22 cellular contexts compared by ENCODE assay signal in the genomic region with DNA sequence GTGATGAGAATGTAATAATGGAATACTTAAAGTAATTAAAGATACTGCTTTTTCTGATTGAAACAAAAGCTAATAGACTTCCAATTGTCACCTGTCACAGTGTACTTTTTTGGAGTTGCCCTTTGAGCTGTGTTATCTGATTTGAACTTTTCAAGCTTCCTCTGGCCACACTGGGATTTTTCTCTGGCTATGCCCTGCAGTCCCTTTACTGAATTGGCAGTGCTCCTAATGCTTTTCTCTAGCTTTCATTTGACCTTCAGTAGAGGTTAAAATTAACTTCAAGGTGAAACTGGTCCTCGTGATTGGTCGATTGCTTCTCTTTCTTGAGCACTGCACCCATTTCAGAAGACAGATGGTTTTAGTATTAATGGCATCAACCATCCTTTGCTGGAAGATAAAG.
DNase-seq lines count a peak whose midpoint lies in the region; ATAC-seq, FAIRE-seq and TF ChIP-seq lines count a peak whose summit lies in the region.
"Had no signal": no experiment of that assay in that cellular context is flagged by ENCODE, and none has a peak within 500 bp of the region (broad histone marks: within the 10 kb centered on the region; RNA-seq: fewer than 3 reads in every experiment).

No MANE protein-coding gene starts in this region.

- peaks cover 13% of the 10 kb centered on the region; the same call in 1 of the 3 replicates for H3K79me2 ChIP-seq in K562 (ENCODE audit: control insufficient read depth, insufficient read depth, low read length)

- TF ChIP-seq POLR2A in H54 (IDR thresholded peaks at IDR 0.05; ENCODE audit: low read depth, low read length) (no peak), K562 (conservative IDR thresholded peaks at IDR 0.05) (no peak), gastrocnemius medialis (IDR thresholded peaks at IDR 0.05) (no peak)

- H3K9ac ChIP-seq in K562 (ENCODE audit: insufficient read depth in 1 of 2, low read depth in 2 of 2, low read length in 2 of 2) (no peak overlapping the region), liver (ENCODE audit: low read depth in 1 of 2, low read length in 2 of 2) (no peak overlapping the region)
- H3K9ac ChIP-seq: BLaER1 treated with 17β-estradiol and CSF1 and Interleukin-3, amounts not matched to agents 10 nM and 100 nM; SK-N-SH had no signal

- H3K27me3 ChIP-seq in K562 (ENCODE audit: control insufficient read depth in 2 of 2, insufficient read depth in 2 of 2, low read length in 2 of 2) (no peaks in the 10 kb centered on the region), liver (ENCODE audit: control insufficient read depth in 4 of 4, insufficient read depth in 4 of 4, low read length in 3 of 4) (no peaks in the 10 kb centered on the region), gastrocnemius medialis (no peaks in the 10 kb centered on the region)
- H3K27me3 ChIP-seq: BLaER1 treated with 17β-estradiol and CSF1 and Interleukin-3, amounts not matched to agents 10 nM and 100 nM had no signal

- TF ChIP-seq RAD21 in K562 (CRISPR knock-in tag; conservative IDR thresholded peaks at IDR 0.05 in 1 of 2, IDR thresholded peaks at IDR 0.05 in 1 of 2) (no peak), liver (IDR thresholded peaks at IDR 0.05) (peak; percentile 43 to 66)

- no peak overlapping the region for H3K4me3 ChIP-seq in K562
- no peak overlapping the region for H3K4me3 ChIP-seq in liver (ENCODE audit: low read depth in 1 of 3, low read length in 3 of 3)
- no peak overlapping the region for H3K4me3 ChIP-seq in gastrocnemius medialis
- H3K4me3 ChIP-seq: BLaER1 treated with 17β-estradiol and CSF1 and Interleukin-3, amounts not matched to agents 10 nM and 100 nM; GM12878 had no signal

- no peaks in the 10 kb centered on the region for H3K9me3 ChIP-seq in K562 (replicated peaks; ENCODE audit: control insufficient read depth, insufficient read depth, low read depth, low read length)
- H3K9me3 ChIP-seq in liver (ENCODE audit: control insufficient read depth in 4 of 4, low read length in 3 of 4) = no peaks in the 10 kb centered on the region
- H3K9me3 ChIP-seq in gastrocnemius medialis = no peaks in the 10 kb centered on the region
- H3K9me3 ChIP-seq: BLaER1 treated with 17β-estradiol and CSF1 and Interleukin-3, amounts not matched to agents 10 nM and 100 nM; SK-N-SH had no signal

- intact Hi-C loops in K562 (cut with micrococcal nuclease) = loop anchor here (10.0 kb wide), 1 partner anchor 782 kb away; no protein-coding TSS in a partner anchor
- intact Hi-C loops in gastrocnemius medialis (cut with DNase I; ENCODE audit: low total_unique reads) = loop anchor here (2.0 to 10.0 kb wide), 5 partner anchors 176 to 308 kb away; no protein-coding TSS in a partner anchor

- FAIRE-seq in H54 (lab: Jason Lieb, UNC) (peak; percentile 36), K562 (lab: Jason Lieb, UNC) (no peak)
- FAIRE-seq: GM12878 had no signal

- H3K4me1 ChIP-seq in K562 (replicated peaks in 1 of 2; ENCODE audit: control insufficient read depth in 2 of 2, insufficient read depth in 2 of 2, low read length in 2 of 2) (peaks cover 4 to 33% of the 10 kb centered on the region in 2 experiments; a peak in 4 of 5 replicates), liver (ENCODE audit: control insufficient read depth in 4 of 4, insufficient read depth in 4 of 4, low read length in 3 of 4) (peaks cover 3 to 34% (median 22%) of the 10 kb centered on the region in 4 donors), gastrocnemius medialis (peaks cover 39 to 44% of the 10 kb centered on the region in 2 donors)

- H3K4me2 ChIP-seq in K562 (ENCODE audit: insufficient read depth, low read length) = no peak overlapping the region

- 59% methylated on average over 2 of the region's 2 CpGs for WGBS in K562 (ENCODE audit: insufficient coverage, low coverage, missing lambda C conversion rate)
- 22% methylated on average over 2 of the region's 2 CpGs for WGBS in liver

- TF ChIP-seq EP300 in K562 (IDR thresholded peaks at IDR 0.05; ENCODE audit: low read length) = no peak

- H3K27ac ChIP-seq in K562 (ENCODE audit: extremely low read depth, low read depth, low read length) (no peak overlapping the region), liver (ENCODE audit: low read depth in 1 of 2, low read length in 2 of 2) (peak overlapping the region; percentile 2 to 52), gastrocnemius medialis (peak overlapping the region; percentile 51 to 73 (median 66))
- H3K27ac ChIP-seq: BLaER1 treated with 17β-estradiol and CSF1 and Interleukin-3, amounts not matched to agents 10 nM and 100 nM; RWPE1 had no signal

- TF ChIP-seq CTCF in K562 (IDR thresholded peaks at IDR 0.05 in 2 of 3, conservative IDR thresholded peaks at IDR 0.05 in 1 of 3; ENCODE audit: insufficient read depth in 2 of 3, low read depth in 1 of 3, low read length in 3 of 3) (no peak), liver (IDR thresholded peaks at IDR 0.05; ENCODE audit: low read depth, low read length, missing input control) (no peak), gastrocnemius medialis (IDR thresholded peaks at IDR 0.05 in 4 of 5, conservative IDR thresholded peaks at IDR 0.05 in 1 of 5) (no peak), GM13977 (IDR thresholded peaks at IDR 0.05; ENCODE audit: extremely low read depth, insufficient read depth, missing control alignments) (no peak)

- CTCF ChIA-PET in K562 (lab: Yijun Ruan, JAX; ENCODE audit: low intra/inter-chr PET ratio) = interaction anchor here (0.7 to 1.2 kb wide), 3 partner anchors 196 to 336 kb away, joined by 3 to 5 read pairs (median 3); no protein-coding TSS in a partner anchor

- H3K36me3 ChIP-seq in K562 (ENCODE audit: control insufficient read depth, insufficient read depth, low read length) (no peaks in the 10 kb centered on the region), liver (ENCODE audit: control insufficient read depth in 4 of 4, insufficient read depth in 3 of 4, low read depth in 1 of 4, low read length in 3 of 4) (no peaks in the 10 kb centered on the region), gastrocnemius medialis (no peaks in the 10 kb centered on the region)
- H3K36me3 ChIP-seq: BLaER1 treated with 17β-estradiol and CSF1 and Interleukin-3, amounts not matched to agents 10 nM and 100 nM had no signal

- in situ Hi-C loops in K562 (cut with MboI) (loop anchor here (10.0 kb wide), 1 partner anchor 262 kb away; no protein-coding TSS in a partner anchor), gastrocnemius medialis (cut with MboI; ENCODE audit: low sequenced_read_pairs in 4 of 4) (loop anchor here in 2 of 4 donors (25.0 kb wide), 1 partner anchor 321 kb away; no protein-coding TSS in a partner anchor), GM13977 (cut with MboI; ENCODE audit: low pct_unique_long_range_greater_than_20kb, low sequenced_read_pairs, unreplicated experiment) (loop anchor here (25.0 kb wide), 1 partner anchor 321 kb away; no protein-coding TSS in a partner anchor)

- ATAC-seq in K562 (no peak), gastrocnemius medialis (no peak), GM21717 (IDR thresholded peaks at IDR 0.05; ENCODE audit: unreplicated experiment) (no peak)

- POLR2A ChIA-PET in K562 (lab: Yijun Ruan, JAX) = interaction anchor here (0.6 to 1.6 kb wide), 4 partner anchors 9 to 199 kb away, joined by 3 to 6 read pairs (median 3); a partner anchor contains a TSS

- H2AFZ ChIP-seq in K562 (ENCODE audit: low read depth, low read length) = no peak overlapping the region

- H3K9me1 ChIP-seq in K562 (ENCODE audit: control insufficient read depth, insufficient read depth, low read length) = no peaks in the 10 kb centered on the region

- DNase-seq in H54 (ENCODE audit: insufficient read length, low spot score) = no peak
- DNase-seq in K562 (ENCODE audit: extremely low read depth in 1 of 4, low spot score in 3 of 4) = no peak
- DNase-seq in gastrocnemius medialis = no peak
- DNase-seq in NCI-H446 (lab: John Stamatoyannopoulos, UW) = no peak
- DNase-seq in HPDE6-E6E7 (ENCODE audit: extremely low spot score) = no peak
- no peak for DNase-seq in GM13977 (ENCODE audit: low spot score)
- DNase-seq: activated CD4-positive, alpha-beta memory T cell treated with anti-CD3 and anti-CD28 coated beads for 36 hours; activated CD8-positive, alpha-beta memory T cell treated with anti-CD3 and anti-CD28 coated beads, Interleukin-2, amount 50 U/mL, for 48 hours; cerebellar nuclear complex; H9; naive thymus-derived CD4-positive, alpha-beta T cell; NCI-H1105; NCI-H226; NCI-H748 treated with DMSO at 0.1 percent for 48 hours; retina; SK-N-SH; stimulated activated CD4-positive, alpha-beta T cell treated with anti-CD3 and anti-CD28 coated beads, Interleukin-4, amount 100 ng/mL, for 4 hours had no signal

- no TSS peak for BruUV-seq in K562 (replicated peaks; lab: Mats Ljungman, UMichigan)

- no peaks in the 10 kb centered on the region for H4K20me1 ChIP-seq in K562 (replicated peaks; ENCODE audit: control insufficient read depth, insufficient read depth, low read length)
- H4K20me1 ChIP-seq: BLaER1 treated with 17β-estradiol and CSF1 and Interleukin-3, amounts not matched to agents 10 nM and 100 nM had no signal

TF ChIP-seq in liver, 16 proteins besides CTCF, POLR2A, EP300 and RAD21 (continues in another document):
- TF ChIP-seq, protein P1, sequence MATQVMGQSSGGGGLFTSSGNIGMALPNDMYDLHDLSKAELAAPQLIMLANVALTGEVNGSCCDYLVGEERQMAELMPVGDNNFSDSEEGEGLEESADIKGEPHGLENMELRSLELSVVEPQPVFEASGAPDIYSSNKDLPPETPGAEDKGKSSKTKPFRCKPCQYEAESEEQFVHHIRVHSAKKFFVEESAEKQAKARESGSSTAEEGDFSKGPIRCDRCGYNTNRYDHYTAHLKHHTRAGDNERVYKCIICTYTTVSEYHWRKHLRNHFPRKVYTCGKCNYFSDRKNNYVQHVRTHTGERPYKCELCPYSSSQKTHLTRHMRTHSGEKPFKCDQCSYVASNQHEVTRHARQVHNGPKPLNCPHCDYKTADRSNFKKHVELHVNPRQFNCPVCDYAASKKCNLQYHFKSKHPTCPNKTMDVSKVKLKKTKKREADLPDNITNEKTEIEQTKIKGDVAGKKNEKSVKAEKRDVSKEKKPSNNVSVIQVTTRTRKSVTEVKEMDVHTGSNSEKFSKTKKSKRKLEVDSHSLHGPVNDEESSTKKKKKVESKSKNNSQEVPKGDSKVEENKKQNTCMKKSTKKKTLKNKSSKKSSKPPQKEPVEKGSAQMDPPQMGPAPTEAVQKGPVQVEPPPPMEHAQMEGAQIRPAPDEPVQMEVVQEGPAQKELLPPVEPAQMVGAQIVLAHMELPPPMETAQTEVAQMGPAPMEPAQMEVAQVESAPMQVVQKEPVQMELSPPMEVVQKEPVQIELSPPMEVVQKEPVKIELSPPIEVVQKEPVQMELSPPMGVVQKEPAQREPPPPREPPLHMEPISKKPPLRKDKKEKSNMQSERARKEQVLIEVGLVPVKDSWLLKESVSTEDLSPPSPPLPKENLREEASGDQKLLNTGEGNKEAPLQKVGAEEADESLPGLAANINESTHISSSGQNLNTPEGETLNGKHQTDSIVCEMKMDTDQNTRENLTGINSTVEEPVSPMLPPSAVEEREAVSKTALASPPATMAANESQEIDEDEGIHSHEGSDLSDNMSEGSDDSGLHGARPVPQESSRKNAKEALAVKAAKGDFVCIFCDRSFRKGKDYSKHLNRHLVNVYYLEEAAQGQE (IDR thresholded peaks at IDR 0.05) = peak; percentile 32
- peak; percentile 85 to 88 for TF ChIP-seq HNF4A (conservative IDR thresholded peaks at IDR 0.05)
- TF ChIP-seq FOXA2 (IDR thresholded peaks at IDR 0.05) = no peak
- TF ChIP-seq FOXA1 (IDR thresholded peaks at IDR 0.05) = peak; percentile 44
- TF ChIP-seq JUND (IDR thresholded peaks at IDR 0.05) = peak in 1 of 2 donors; percentile 25
